Comparison of ENCODE assay signal across 16 cellular contexts in genomic region chr11:6628526-6628925, GRCh38. TPM values are rescaled to one million over a fixed set of nuclear protein-coding genes. Genes with fewer than 3 reads are reported as not detected.
DNase-seq lines count a peak whose midpoint lies in the region; ATAC-seq, FAIRE-seq and TF ChIP-seq lines count a peak whose summit lies in the region.
"Had no signal": no experiment of that assay in that cellular context is flagged by ENCODE, and none has a peak within 500 bp of the region (broad histone marks: within the 10 kb centered on the region; RNA-seq: fewer than 3 reads in every experiment).

No MANE protein-coding gene starts in this region.

- H3K4me3 ChIP-seq in pancreas = no peak overlapping the region
- H3K4me3 ChIP-seq: BLaER1 treated with 17β-estradiol and CSF1 and Interleukin-3, amounts not matched to agents 10 nM and 100 nM; GM12878; HAP-1 had no signal

- no peaks in the 10 kb centered on the region for H3K27me3 ChIP-seq in pancreas
- H3K27me3 ChIP-seq: BLaER1 treated with 17β-estradiol and CSF1 and Interleukin-3, amounts not matched to agents 10 nM and 100 nM had no signal

- FAIRE-seq in GM12891 (lab: Jason Lieb, UNC) = peak; percentile 35
- FAIRE-seq in pancreas (lab: Jason Lieb, UNC) = no peak
- FAIRE-seq: GM12878, H1, HepG2, HTR-8/SVneo had no signal

- H3K4me3 Mint-ChIP-seq in central memory CD8-positive, alpha-beta T cell = no peak overlapping the region
- H3K4me3 Mint-ChIP-seq in type B pancreatic cell = no peak overlapping the region

- H3K36me3 Mint-ChIP-seq in central memory CD8-positive, alpha-beta T cell (ENCODE audit: insufficient read depth) = peaks cover 7% of the 10 kb centered on the region
- peaks cover 15% of the 10 kb centered on the region for H3K36me3 Mint-ChIP-seq in type B pancreatic cell

- H3K27ac Mint-ChIP-seq in central memory CD8-positive, alpha-beta T cell (ENCODE audit: low read depth) = peak overlapping the region; percentile 24
- H3K27ac Mint-ChIP-seq in type B pancreatic cell = no peak overlapping the region

- H3K27ac ChIP-seq in pancreas = no peak overlapping the region
- H3K27ac ChIP-seq: BLaER1 treated with 17β-estradiol and CSF1 and Interleukin-3, amounts not matched to agents 10 nM and 100 nM had no signal

- WGBS in pancreas, 2 donors = 95 to 97% methylated on average over 4 of the region's 4 CpGs

- TF ChIP-seq CTCF in type B pancreatic cell (conservative IDR thresholded peaks at IDR 0.05) (no peak), pancreas (IDR thresholded peaks at IDR 0.05) (no peak)

- H3K4me1 Mint-ChIP-seq in central memory CD8-positive, alpha-beta T cell = peaks cover 12% of the 10 kb centered on the region
- no peaks in the 10 kb centered on the region for H3K4me1 Mint-ChIP-seq in type B pancreatic cell (ENCODE audit: unreplicated experiment)

- H3K9me3 Mint-ChIP-seq in central memory CD8-positive, alpha-beta T cell = no peaks in the 10 kb centered on the region
- H3K9me3 Mint-ChIP-seq in type B pancreatic cell = no peaks in the 10 kb centered on the region
- H3K9me3 Mint-ChIP-seq: CD4-positive, alpha-beta T cell had no signal

- intact Hi-C loops in pancreas (cut with DNase I) = no loop called here

- DNase-seq in activated effector memory CD4-positive, alpha-beta T cell treated with anti-CD3 and anti-CD28 coated beads, Interleukin-2, amount 50 U/mL, for 16 hours = peak; percentile 53
- no peak for DNase-seq in activated effector memory CD4-positive, alpha-beta T cell treated with Interleukin-2 at 50 U/mL for 16 hours
- DNase-seq in GM12891 (ENCODE audit: insufficient read length, low spot score) = no peak
- DNase-seq in central memory CD8-positive, alpha-beta T cell (ENCODE audit: low spot score in 2 of 2) = no peak
- DNase-seq in type B pancreatic cell (ENCODE audit: extremely low spot score, unreplicated experiment) = peak; percentile 32
- DNase-seq in pancreas = no peak
- no peak for DNase-seq in stimulated activated CD4-positive, alpha-beta T cell treated with anti-CD3 and anti-CD28 coated beads, Interleukin-12 subunit alpha, Interleukin-12 subunit beta, amount 100 ng/mL, for 4 hours
- DNase-seq: ACHN; CD4-positive, alpha-beta T cell; DMS79 had no signal

- TF ChIP-seq POLR2A in GM12891 (IDR thresholded peaks at IDR 0.05; ENCODE audit: low read depth, low read length) = no peak

- no peaks in the 10 kb centered on the region for H3K27me3 Mint-ChIP-seq in central memory CD8-positive, alpha-beta T cell
- peaks cover 22% of the 10 kb centered on the region for H3K27me3 Mint-ChIP-seq in type B pancreatic cell
- H3K27me3 Mint-ChIP-seq: CD4-positive, alpha-beta T cell had no signal

- no peaks in the 10 kb centered on the region for H3K36me3 ChIP-seq in pancreas
- H3K36me3 ChIP-seq: HAP-1 had no signal

- peaks cover 0 to 4% (median 0%) of the 10 kb centered on the region in 3 donors for H3K4me1 ChIP-seq in pancreas
- H3K4me1 ChIP-seq: HAP-1 had no signal

- H3K9me3 ChIP-seq in pancreas = no peaks in the 10 kb centered on the region
- H3K9me3 ChIP-seq: BLaER1 treated with 17β-estradiol and CSF1 and Interleukin-3, amounts not matched to agents 10 nM and 100 nM; HAP-1 had no signal

- ATAC-seq in central memory CD8-positive, alpha-beta T cell (replicated peaks; ENCODE audit: extremely low read depth, poor library complexity, severe bottlenecking) = no peak
- no peak for ATAC-seq in pancreas
- ATAC-seq: HepG2 had no signal

TF ChIP-seq in GM12891, 5 proteins besides CTCF, POLR2A, EP300 and RAD21:
- TF ChIP-seq PAX5 (IDR thresholded peaks at IDR 0.05; ENCODE audit: insufficient read depth, low read length, severe bottlenecking) (no peak), POU2F2 (IDR thresholded peaks at IDR 0.05; ENCODE audit: low read depth, low read length) (no peak), TAF1 (IDR thresholded peaks at IDR 0.05; ENCODE audit: low read depth, low read length) (no peak), SPI1 (IDR thresholded peaks at IDR 0.05; ENCODE audit: low read depth, low read length) (no peak), POLR2AphosphoS5 (IDR thresholded peaks at IDR 0.05; ENCODE audit: low read depth, low read length) (no peak)
TF ChIP-seq in GM12891: peak in this region for 0.

RNA-seq across cellular contexts. Expression of gene TPP1, which starts 9.3 kb away (rescaled TPM):
- polyA plus RNA-seq in GM12891 (2012; ENCODE audit: low read depth, missing spikeins) = 49.7 TPM
- total RNA-seq in type B pancreatic cell (ENCODE audit: low replicate concordance) (72.8 and 97.8 TPM in 2 replicates), pancreas (10 to 100 TPM; 19.6 to 88.6 (median 24.6) TPM)
- polyA plus RNA-seq in pancreas = 10 to 100 TPM; 21.0 to 33.0 TPM

RNA-seq across cellular contexts. Expression of gene TAF10, which starts 16.5 kb away (rescaled TPM):
- polyA plus RNA-seq in GM12891 (2012; ENCODE audit: low read depth, missing spikeins) = 241 TPM
- total RNA-seq in type B pancreatic cell (ENCODE audit: low replicate concordance) (121 and 130 TPM in 2 replicates), pancreas (10 to 100 TPM; 53.5 to 96.7 (median 75.6) TPM)
- polyA plus RNA-seq in pancreas = 100 to 1,000 TPM; 116 TPM

RNA-seq across cellular contexts. Expression of gene ILK, which starts 25.0 kb away (rescaled TPM):
- 56.8 TPM for polyA plus RNA-seq in GM12891 (2012; ENCODE audit: low read depth, missing spikeins)
- total RNA-seq in type B pancreatic cell (ENCODE audit: low replicate concordance) = 92.7 and 135 TPM in 2 replicates
- 10 to 100 TPM; 47.9 to 90.0 (median 67.4) TPM for total RNA-seq in pancreas
- 100 to 1,000 TPM in 1 of 2 donors, 10 to 100 TPM in 1; 98.5 to 137 TPM for polyA plus RNA-seq in pancreas

RNA-seq across cellular contexts. Expression of gene RRP8, which starts 25.1 kb away (rescaled TPM):
- polyA plus RNA-seq in GM12891 (2012; ENCODE audit: low read depth, missing spikeins) = 15.0 TPM
- total RNA-seq in type B pancreatic cell (ENCODE audit: low replicate concordance) (19.7 and 23.5 TPM in 2 replicates), pancreas (10 to 100 TPM in 2 of 6 donors, 1 to 10 TPM in 4; 6.3 to 15.0 (median 8.7) TPM)
- 10 to 100 TPM; 16.6 to 25.0 TPM for polyA plus RNA-seq in pancreas

RNA-seq across cellular contexts. Expression of gene DCHS1, which starts 27.1 kb away (rescaled TPM):
- polyA plus RNA-seq in GM12891 (2012; ENCODE audit: low read depth, missing spikeins) = 0.98 TPM
- total RNA-seq in type B pancreatic cell (ENCODE audit: low replicate concordance) = 3.9 and 54.9 TPM in 2 replicates
- total RNA-seq in pancreas = 1 to 10 TPM; 2.3 to 4.1 (median 3.3) TPM
- polyA plus RNA-seq in pancreas = 1 to 10 TPM; 4.0 to 4.8 TPM

Comparison
In these comparisons a context has a peak if more than half of its experiments do, and no peak if none do; other contexts are left out.
1. DNase-seq: peak in activated effector memory CD4-positive, alpha-beta T cell treated with anti-CD3 and anti-CD28 coated beads, Interleukin-2, amount 50 U/mL, for 16 hours (single experiment) and type B pancreatic cell (single experiment); none in activated effector memory CD4-positive, alpha-beta T cell treated with Interleukin-2 at 50 U/mL for 16 hours (single experiment), GM12891 (single experiment), central memory CD8-positive, alpha-beta T cell (0 of 2), pancreas (0 of 6) and stimulated activated CD4-positive, alpha-beta T cell treated with anti-CD3 and anti-CD28 coated beads, Interleukin-12 subunit alpha, Interleukin-12 subunit beta, amount 100 ng/mL, for 4 hours (single experiment).